Comparison of ENCODE assay signal across 20 cellular contexts in the genomic region with DNA sequence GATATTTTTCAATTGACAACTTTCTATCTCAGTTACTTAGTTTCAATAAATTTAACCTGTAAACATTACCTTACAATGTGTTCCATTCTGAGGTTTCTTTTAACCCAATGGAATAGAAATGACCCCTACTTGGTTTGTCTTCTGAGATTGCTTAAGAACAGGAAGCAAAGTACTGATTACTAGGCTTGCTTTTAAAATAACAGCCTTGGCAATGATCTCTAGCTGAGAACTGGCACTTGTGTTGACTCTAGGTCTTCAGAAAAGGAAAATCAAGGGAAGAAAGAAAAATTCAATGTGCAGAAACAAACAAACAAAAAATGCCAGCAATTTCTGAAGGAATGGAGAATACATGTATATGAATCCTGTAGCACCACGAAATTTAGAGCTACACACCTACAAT.
DNase-seq lines count a peak whose midpoint lies in the region; ATAC-seq and TF ChIP-seq lines count a peak whose summit lies in the region.
"Had no signal": no experiment of that assay in that cellular context is flagged by ENCODE, and none has a peak within 500 bp of the region (broad histone marks: within the 10 kb centered on the region; RNA-seq: fewer than 3 reads in every experiment).

No MANE protein-coding gene starts in this region.

- no peak for ATAC-seq in GM23338
- no peak for ATAC-seq in central memory CD8-positive, alpha-beta T cell (replicated peaks; ENCODE audit: extremely low read depth, poor library complexity, severe bottlenecking)
- ATAC-seq in T-cell (replicated peaks in 1 of 4) = no peak
- no peak for ATAC-seq in GM21515 (IDR thresholded peaks at IDR 0.05; ENCODE audit: unreplicated experiment)
- ATAC-seq: HCT116, K562, PC-3 had no signal

- peaks cover 22% of the 10 kb centered on the region; the same call in 1 of the 2 replicates for H3K4me1 ChIP-seq in GM23338 (ENCODE audit: insufficient read depth)

- H3K4me3 Mint-ChIP-seq in GM23338 (no peak overlapping the region), T-cell (no peak overlapping the region)
- H3K4me3 Mint-ChIP-seq in central memory CD8-positive, alpha-beta T cell = no peak overlapping the region
- H3K4me3 Mint-ChIP-seq: B cell; CD4-positive, alpha-beta T cell had no signal

- DNase-seq in GM23338 (ENCODE audit: low spot score) = no peak
- DNase-seq in central memory CD8-positive, alpha-beta T cell (ENCODE audit: low spot score in 2 of 2) = no peak
- DNase-seq in fibroblast of pulmonary artery (ENCODE audit: low read depth) = peak; percentile 70
- DNase-seq in renal cortical epithelial cell (ENCODE audit: low read depth) = peak; percentile 82
- no peak for DNase-seq in NCI-H2227 treated with DMSO at 0.1 percent for 48 hours (lab: John Stamatoyannopoulos, UW)
- DNase-seq in HCEC 1CT = no peak
- no peak for DNase-seq in T-cell
- DNase-seq: Calu3; CD4-positive, alpha-beta T cell; NCI-H1436; NCI-H2029; NCI-H2171; NCI-H510A; NCI-H82; PC-3 had no signal

- H3K9me3 Mint-ChIP-seq in GM23338 (no peaks in the 10 kb centered on the region), T-cell (no peaks in the 10 kb centered on the region)
- no peaks in the 10 kb centered on the region for H3K9me3 Mint-ChIP-seq in central memory CD8-positive, alpha-beta T cell
- H3K9me3 Mint-ChIP-seq: CD4-positive, alpha-beta T cell had no signal

- no peaks in the 10 kb centered on the region for H3K9me2 ChIP-seq in GM23338 (ENCODE audit: insufficient read depth)

- CTCF ChIA-PET in T-cell (lab: Charles Lee) = no interaction called here

- H4K20me1 ChIP-seq in GM23338 (replicated peaks; ENCODE audit: insufficient read depth) = no peaks in the 10 kb centered on the region

- H3K36me3 Mint-ChIP-seq in GM23338 (ENCODE audit: low read depth) (no peaks in the 10 kb centered on the region), T-cell (no peaks in the 10 kb centered on the region)
- H3K36me3 Mint-ChIP-seq in central memory CD8-positive, alpha-beta T cell (ENCODE audit: insufficient read depth) = peaks cover 3% of the 10 kb centered on the region

- no peaks in the 10 kb centered on the region for H3K36me3 ChIP-seq in GM23338 (ENCODE audit: insufficient read depth)

- H3K27ac ChIP-seq in GM23338 (ENCODE audit: low read depth) = no peak overlapping the region
- H3K27ac ChIP-seq: RWPE1 had no signal

- TF ChIP-seq CTCF in GM23338 (conservative IDR thresholded peaks at IDR 0.05; ENCODE audit: low read depth in 2 of 2) = no peak
- TF ChIP-seq CTCF in fibroblast of pulmonary artery (IDR thresholded peaks at IDR 0.05; ENCODE audit: low read length, missing control alignments) = no peak

- H3K4me1 Mint-ChIP-seq in GM23338 = peaks cover 16% of the 10 kb centered on the region
- peaks cover 69% of the 10 kb centered on the region for H3K4me1 Mint-ChIP-seq in central memory CD8-positive, alpha-beta T cell
- H3K4me1 Mint-ChIP-seq in T-cell = peaks cover 0 to 1% (median 0%) of the 10 kb centered on the region in 3 donors
- H3K4me1 Mint-ChIP-seq: B cell had no signal

- POLR2A ChIA-PET in T-cell (lab: Charles Lee) = no interaction called here

- H3K4me3 ChIP-seq in GM23338 (no peak overlapping the region), fibroblast of pulmonary artery (replicated peaks; ENCODE audit: low read depth, low read length) (no peak overlapping the region)
- H3K4me3 ChIP-seq: K562 had no signal

- H3F3A ChIP-seq in GM23338 (replicated peaks; ENCODE audit: low read depth) = no peaks in the 10 kb centered on the region

- H3K27me3 ChIP-seq in GM23338 (ENCODE audit: insufficient read depth) = no peaks in the 10 kb centered on the region

- H3K27ac Mint-ChIP-seq in GM23338 (peak overlapping the region; percentile 6; the same call in 1 of the 2 replicates), T-cell (no peak overlapping the region)
- H3K27ac Mint-ChIP-seq in central memory CD8-positive, alpha-beta T cell (ENCODE audit: low read depth) = peak overlapping the region; percentile 19
- H3K27ac Mint-ChIP-seq: B cell; CD4-positive, alpha-beta T cell had no signal

- H3K4me2 ChIP-seq in GM23338 = no peak overlapping the region

- H3K27me3 Mint-ChIP-seq in GM23338 (ENCODE audit: insufficient read depth, low read depth, poor library complexity) (no peaks in the 10 kb centered on the region), T-cell (no peaks in the 10 kb centered on the region)
- H3K27me3 Mint-ChIP-seq in central memory CD8-positive, alpha-beta T cell = no peaks in the 10 kb centered on the region

- no peak overlapping the region for H2AFZ ChIP-seq in GM23338

- H3K79me2 ChIP-seq in GM23338 (replicated peaks; ENCODE audit: insufficient read depth) = no peaks in the 10 kb centered on the region

TF ChIP-seq in GM23338, 12 proteins besides CTCF, POLR2A, EP300 and RAD21:
- TF ChIP-seq, protein P1, sequence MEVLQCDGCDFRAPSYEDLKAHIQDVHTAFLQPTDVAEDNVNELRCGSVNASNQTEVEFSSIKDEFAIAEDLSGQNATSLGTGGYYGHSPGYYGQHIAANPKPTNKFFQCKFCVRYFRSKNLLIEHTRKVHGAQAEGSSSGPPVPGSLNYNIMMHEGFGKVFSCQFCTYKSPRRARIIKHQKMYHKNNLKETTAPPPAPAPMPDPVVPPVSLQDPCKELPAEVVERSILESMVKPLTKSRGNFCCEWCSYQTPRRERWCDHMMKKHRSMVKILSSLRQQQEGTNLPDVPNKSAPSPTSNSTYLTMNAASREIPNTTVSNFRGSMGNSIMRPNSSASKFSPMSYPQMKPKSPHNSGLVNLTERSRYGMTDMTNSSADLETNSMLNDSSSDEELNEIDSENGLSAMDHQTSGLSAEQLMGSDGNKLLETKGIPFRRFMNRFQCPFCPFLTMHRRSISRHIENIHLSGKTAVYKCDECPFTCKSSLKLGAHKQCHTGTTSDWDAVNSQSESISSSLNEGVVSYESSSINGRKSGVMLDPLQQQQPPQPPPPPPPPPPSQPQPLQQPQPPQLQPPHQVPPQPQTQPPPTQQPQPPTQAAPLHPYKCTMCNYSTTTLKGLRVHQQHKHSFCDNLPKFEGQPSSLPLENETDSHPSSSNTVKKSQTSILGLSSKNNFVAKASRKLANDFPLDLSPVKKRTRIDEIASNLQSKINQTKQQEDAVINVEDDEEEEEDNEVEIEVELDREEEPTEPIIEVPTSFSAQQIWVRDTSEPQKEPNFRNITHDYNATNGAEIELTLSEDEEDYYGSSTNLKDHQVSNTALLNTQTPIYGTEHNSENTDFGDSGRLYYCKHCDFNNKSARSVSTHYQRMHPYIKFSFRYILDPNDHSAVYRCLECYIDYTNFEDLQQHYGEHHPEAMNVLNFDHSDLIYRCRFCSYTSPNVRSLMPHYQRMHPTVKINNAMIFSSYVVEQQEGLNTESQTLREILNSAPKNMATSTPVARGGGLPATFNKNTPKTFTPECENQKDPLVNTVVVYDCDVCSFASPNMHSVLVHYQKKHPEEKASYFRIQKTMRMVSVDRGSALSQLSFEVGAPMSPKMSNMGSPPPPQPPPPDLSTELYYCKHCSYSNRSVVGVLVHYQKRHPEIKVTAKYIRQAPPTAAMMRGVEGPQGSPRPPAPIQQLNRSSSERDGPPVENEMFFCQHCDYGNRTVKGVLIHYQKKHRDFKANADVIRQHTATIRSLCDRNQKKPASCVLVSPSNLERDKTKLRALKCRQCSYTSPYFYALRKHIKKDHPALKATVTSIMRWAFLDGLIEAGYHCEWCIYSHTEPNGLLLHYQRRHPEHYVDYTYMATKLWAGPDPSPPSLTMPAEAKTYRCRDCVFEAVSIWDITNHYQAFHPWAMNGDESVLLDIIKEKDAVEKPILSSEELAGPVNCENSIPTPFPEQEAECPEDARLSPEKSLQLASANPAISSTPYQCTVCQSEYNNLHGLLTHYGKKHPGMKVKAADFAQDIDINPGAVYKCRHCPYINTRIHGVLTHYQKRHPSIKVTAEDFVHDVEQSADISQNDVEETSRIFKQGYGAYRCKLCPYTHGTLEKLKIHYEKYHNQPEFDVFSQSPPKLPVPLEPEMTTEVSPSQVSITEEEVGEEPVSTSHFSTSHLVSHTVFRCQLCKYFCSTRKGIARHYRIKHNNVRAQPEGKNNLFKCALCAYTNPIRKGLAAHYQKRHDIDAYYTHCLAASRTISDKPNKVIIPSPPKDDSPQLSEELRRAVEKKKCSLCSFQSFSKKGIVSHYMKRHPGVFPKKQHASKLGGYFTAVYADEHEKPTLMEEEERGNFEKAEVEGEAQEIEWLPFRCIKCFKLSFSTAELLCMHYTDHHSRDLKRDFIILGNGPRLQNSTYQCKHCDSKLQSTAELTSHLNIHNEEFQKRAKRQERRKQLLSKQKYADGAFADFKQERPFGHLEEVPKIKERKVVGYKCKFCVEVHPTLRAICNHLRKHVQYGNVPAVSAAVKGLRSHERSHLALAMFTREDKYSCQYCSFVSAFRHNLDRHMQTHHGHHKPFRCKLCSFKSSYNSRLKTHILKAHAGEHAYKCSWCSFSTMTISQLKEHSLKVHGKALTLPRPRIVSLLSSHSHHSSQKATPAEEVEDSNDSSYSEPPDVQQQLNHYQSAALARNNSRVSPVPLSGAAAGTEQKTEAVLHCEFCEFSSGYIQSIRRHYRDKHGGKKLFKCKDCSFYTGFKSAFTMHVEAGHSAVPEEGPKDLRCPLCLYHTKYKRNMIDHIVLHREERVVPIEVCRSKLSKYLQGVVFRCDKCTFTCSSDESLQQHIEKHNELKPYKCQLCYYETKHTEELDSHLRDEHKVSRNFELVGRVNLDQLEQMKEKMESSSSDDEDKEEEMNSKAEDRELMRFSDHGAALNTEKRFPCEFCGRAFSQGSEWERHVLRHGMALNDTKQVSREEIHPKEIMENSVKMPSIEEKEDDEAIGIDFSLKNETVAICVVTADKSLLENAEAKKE (CRISPR knock-in tag; IDR thresholded peaks at IDR 0.05) = no peak
- TF ChIP-seq POLR2AphosphoS5 (IDR thresholded peaks at IDR 0.05; ENCODE audit: low read depth) = no peak
- no peak for TF ChIP-seq EZH2phosphoT487 (IDR thresholded peaks at IDR 0.05; ENCODE audit: unreplicated experiment)
- no peak for TF ChIP-seq CREB1 (CRISPR knock-in tag; IDR thresholded peaks at IDR 0.05; ENCODE audit: low read depth)
- TF ChIP-seq EZH2 (IDR thresholded peaks at IDR 0.05; ENCODE audit: low read depth, unreplicated experiment) = no peak

Comparison
In these comparisons a context has a peak if more than half of its experiments do, and no peak if none do; other contexts are left out.
1. DNase-seq: peak in fibroblast of pulmonary artery (single experiment) and renal cortical epithelial cell (single experiment); none in GM23338 (single experiment), central memory CD8-positive, alpha-beta T cell (0 of 2), NCI-H2227 treated with DMSO at 0.1 percent for 48 hours (single experiment), HCEC 1CT (single experiment) and T-cell (0 of 34).
2. H3K27ac Mint-ChIP-seq: peak in GM23338 (single experiment) and central memory CD8-positive, alpha-beta T cell (single experiment); none in T-cell (0 of 2).